Comparison of ENCODE assay signal across 1 cellular context in genomic region chr13:50244913-50245574, GRCh38.
TF ChIP-seq lines count a peak whose summit lies in the region.

No MANE protein-coding gene starts in this region.

TF ChIP-seq in HEK293, 187 proteins besides CTCF, POLR2A, EP300 and RAD21 (continued from another document and continues in another):
- TF ChIP-seq PATZ1 (tag by site-specific recombination; IDR thresholded peaks at IDR 0.05) (peak; percentile 43), ZNF610 (tag by site-specific recombination; IDR thresholded peaks at IDR 0.05; ENCODE audit: borderline replicate concordance) (no peak), ZNF621 (tag by site-specific recombination; IDR thresholded peaks at IDR 0.05) (no peak), ZNF19 (tag by site-specific recombination; IDR thresholded peaks at IDR 0.05; ENCODE audit: low read depth) (no peak), ZNF132 (tag by site-specific recombination; IDR thresholded peaks at IDR 0.05; ENCODE audit: borderline replicate concordance) (no peak), ZNF239 (tag by site-specific recombination; IDR thresholded peaks at IDR 0.05) (no peak), PRDM1 (tag by site-specific recombination; IDR thresholded peaks at IDR 0.05) (0 out of 2 replicates have a peak, but pooled peaks have one; percentile 12), ZBTB26 (tag by site-specific recombination; optimal IDR thresholded peaks at IDR 0.05) (no peak), ZNF394 (tag by site-specific recombination; IDR thresholded peaks at IDR 0.05; ENCODE audit: borderline replicate concordance) (peak; percentile 35; the same call in 1 of the 2 replicates), ZNF639 (tag by site-specific recombination; IDR thresholded peaks at IDR 0.05) (peak; percentile 73; the same call in 1 of the 2 replicates), ZNF596 (tag by site-specific recombination; IDR thresholded peaks at IDR 0.05) (no peak), GLIS2 (tag by site-specific recombination; IDR thresholded peaks at IDR 0.05) (no peak), ZNF692 (tag by site-specific recombination; IDR thresholded peaks at IDR 0.05) (no peak), ZNF707 (tag by site-specific recombination; IDR thresholded peaks at IDR 0.05) (no peak), ZNF843 (tag by site-specific recombination; IDR thresholded peaks at IDR 0.05) (0 out of 2 replicates have a peak, but pooled peaks have one; percentile 48), ZNF174 (tag by site-specific recombination; IDR thresholded peaks at IDR 0.05) (no peak), MYNN (tag by site-specific recombination; IDR thresholded peaks at IDR 0.05; ENCODE audit: borderline replicate concordance) (no peak), ZBTB10 (tag by site-specific recombination; IDR thresholded peaks at IDR 0.05) (no peak), ZNF530 (tag by site-specific recombination; IDR thresholded peaks at IDR 0.05; ENCODE audit: low read depth) (no peak), PRDM6 (tag by site-specific recombination; IDR thresholded peaks at IDR 0.05) (peak; percentile 29; the same call in 1 of the 2 replicates), ZNF223 (tag by site-specific recombination; IDR thresholded peaks at IDR 0.05) (no peak), KLF10 (tag by site-specific recombination; IDR thresholded peaks at IDR 0.05) (no peak), ZBTB11 (tag by site-specific recombination; conservative IDR thresholded peaks at IDR 0.05; ENCODE audit: low read depth) (no peak), ZNF660 (tag by site-specific recombination; IDR thresholded peaks at IDR 0.05) (peak; percentile 84), ZNF2 (tag by site-specific recombination; IDR thresholded peaks at IDR 0.05) (0 out of 2 replicates have a peak, but pooled peaks have one; percentile 35), ZNF266 (tag by site-specific recombination; IDR thresholded peaks at IDR 0.05; ENCODE audit: low read depth) (no peak), ZNF571 (tag by site-specific recombination; IDR thresholded peaks at IDR 0.05) (no peak), ZNF600 (tag by site-specific recombination; IDR thresholded peaks at IDR 0.05) (peak; percentile 75; the same call in 1 of the 2 replicates), ZNF548 (tag by site-specific recombination; IDR thresholded peaks at IDR 0.05) (no peak), ZNF324 (tag by site-specific recombination; IDR thresholded peaks at IDR 0.05) (0 out of 2 replicates have a peak, but pooled peaks have one; percentile 60), REPIN1 (tag by site-specific recombination; IDR thresholded peaks at IDR 0.05; ENCODE audit: low read depth) (no peak), ZNF629 (tag by site-specific recombination; IDR thresholded peaks at IDR 0.05) (peak; percentile 80), ZNF664 (tag by site-specific recombination; IDR thresholded peaks at IDR 0.05) (no peak)
- TF ChIP-seq, protein P1, sequence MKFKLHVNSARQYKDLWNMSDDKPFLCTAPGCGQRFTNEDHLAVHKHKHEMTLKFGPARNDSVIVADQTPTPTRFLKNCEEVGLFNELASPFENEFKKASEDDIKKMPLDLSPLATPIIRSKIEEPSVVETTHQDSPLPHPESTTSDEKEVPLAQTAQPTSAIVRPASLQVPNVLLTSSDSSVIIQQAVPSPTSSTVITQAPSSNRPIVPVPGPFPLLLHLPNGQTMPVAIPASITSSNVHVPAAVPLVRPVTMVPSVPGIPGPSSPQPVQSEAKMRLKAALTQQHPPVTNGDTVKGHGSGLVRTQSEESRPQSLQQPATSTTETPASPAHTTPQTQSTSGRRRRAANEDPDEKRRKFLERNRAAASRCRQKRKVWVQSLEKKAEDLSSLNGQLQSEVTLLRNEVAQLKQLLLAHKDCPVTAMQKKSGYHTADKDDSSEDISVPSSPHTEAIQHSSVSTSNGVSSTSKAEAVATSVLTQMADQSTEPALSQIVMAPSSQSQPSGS (tag by site-specific recombination; IDR thresholded peaks at IDR 0.05; ENCODE audit: low read depth), result no peak
- TF ChIP-seq, protein P2, sequence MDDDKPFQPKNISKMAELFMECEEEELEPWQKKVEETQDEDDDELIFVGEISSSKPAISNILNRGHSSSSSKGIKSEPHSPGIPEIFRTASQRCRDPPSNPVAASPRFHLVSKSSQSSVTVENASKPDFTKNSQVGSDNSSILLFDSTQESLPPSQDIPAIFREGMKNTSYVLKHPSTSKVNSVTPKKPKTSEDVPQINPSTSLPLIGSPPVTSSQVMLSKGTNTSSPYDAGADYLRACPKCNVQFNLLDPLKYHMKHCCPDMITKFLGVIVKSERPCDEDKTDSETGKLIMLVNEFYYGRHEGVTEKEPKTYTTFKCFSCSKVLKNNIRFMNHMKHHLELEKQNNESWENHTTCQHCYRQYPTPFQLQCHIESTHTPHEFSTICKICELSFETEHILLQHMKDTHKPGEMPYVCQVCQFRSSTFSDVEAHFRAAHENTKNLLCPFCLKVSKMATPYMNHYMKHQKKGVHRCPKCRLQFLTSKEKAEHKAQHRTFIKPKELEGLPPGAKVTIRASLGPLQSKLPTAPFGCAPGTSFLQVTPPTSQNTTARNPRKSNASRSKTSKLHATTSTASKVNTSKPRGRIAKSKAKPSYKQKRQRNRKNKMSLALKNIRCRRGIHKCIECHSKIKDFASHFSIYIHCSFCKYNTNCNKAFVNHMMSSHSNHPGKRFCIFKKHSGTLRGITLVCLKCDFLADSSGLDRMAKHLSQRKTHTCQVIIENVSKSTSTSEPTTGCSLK (tag by site-specific recombination; IDR thresholded peaks at IDR 0.05), result no peak
- TF ChIP-seq, protein P3, sequence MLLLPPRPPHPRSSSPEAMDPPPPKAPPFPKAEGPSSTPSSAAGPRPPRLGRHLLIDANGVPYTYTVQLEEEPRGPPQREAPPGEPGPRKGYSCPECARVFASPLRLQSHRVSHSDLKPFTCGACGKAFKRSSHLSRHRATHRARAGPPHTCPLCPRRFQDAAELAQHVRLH (tag by site-specific recombination; IDR thresholded peaks at IDR 0.05), result no peak
- TF ChIP-seq, protein P4, sequence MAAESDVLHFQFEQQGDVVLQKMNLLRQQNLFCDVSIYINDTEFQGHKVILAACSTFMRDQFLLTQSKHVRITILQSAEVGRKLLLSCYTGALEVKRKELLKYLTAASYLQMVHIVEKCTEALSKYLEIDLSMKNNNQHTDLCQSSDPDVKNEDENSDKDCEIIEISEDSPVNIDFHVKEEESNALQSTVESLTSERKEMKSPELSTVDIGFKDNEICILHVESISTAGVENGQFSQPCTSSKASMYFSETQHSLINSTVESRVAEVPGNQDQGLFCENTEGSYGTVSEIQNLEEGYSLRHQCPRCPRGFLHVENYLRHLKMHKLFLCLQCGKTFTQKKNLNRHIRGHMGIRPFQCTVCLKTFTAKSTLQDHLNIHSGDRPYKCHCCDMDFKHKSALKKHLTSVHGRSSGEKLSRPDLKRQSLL (tag by site-specific recombination; IDR thresholded peaks at IDR 0.05), result no peak
- TF ChIP-seq, protein P5, sequence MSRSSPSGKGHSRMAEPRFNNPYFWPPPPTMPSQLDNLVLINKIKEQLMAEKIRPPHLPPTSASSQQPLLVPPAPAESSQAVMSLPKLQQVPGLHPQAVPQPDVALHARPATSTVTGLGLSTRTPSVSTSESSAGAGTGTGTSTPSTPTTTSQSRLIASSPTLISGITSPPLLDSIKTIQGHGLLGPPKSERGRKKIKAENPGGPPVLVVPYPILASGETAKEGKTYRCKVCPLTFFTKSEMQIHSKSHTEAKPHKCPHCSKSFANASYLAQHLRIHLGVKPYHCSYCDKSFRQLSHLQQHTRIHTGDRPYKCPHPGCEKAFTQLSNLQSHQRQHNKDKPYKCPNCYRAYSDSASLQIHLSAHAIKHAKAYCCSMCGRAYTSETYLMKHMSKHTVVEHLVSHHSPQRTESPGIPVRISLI (tag by site-specific recombination; IDR thresholded peaks at IDR 0.05), result peak; percentile 61; the same call in 1 of the 2 replicates
